Comparison of ENCODE assay signal across 26 cellular contexts in genomic region chr5:128258387-128258786, GRCh38.
DNase-seq lines count a peak whose midpoint lies in the region; ATAC-seq, FAIRE-seq and TF ChIP-seq lines count a peak whose summit lies in the region.
"Had no signal": no experiment of that assay in that cellular context is flagged by ENCODE, and none has a peak within 500 bp of the region (broad histone marks: within the 10 kb centered on the region; RNA-seq: fewer than 3 reads in every experiment).

No MANE protein-coding gene starts in this region.

- dilution Hi-C loops in endothelial cell of umbilical vein (cut with MboI; ENCODE audit: extremely low pct_ligation_motif_present, low sequenced_read_pairs): no loop called here

- peaks cover 0 to 5% of the 10 kb centered on the region in 2 experiments for H3K36me3 ChIP-seq in endothelial cell of umbilical vein (ENCODE audit: control insufficient read depth in 2 of 2, extremely low read depth in 1 of 2, insufficient read depth in 2 of 2, low read length in 2 of 2)
- H3K36me3 ChIP-seq: BLaER1 treated with 17β-estradiol and CSF1 and Interleukin-3, amounts not matched to agents 10 nM and 100 nM had no signal

- no peak overlapping the region for H3K27ac ChIP-seq in endothelial cell of umbilical vein (ENCODE audit: insufficient read depth, low read depth, low read length)
- H3K27ac ChIP-seq: A549; BLaER1 treated with 17β-estradiol and CSF1 and Interleukin-3, amounts not matched to agents 10 nM and 100 nM; SJCRH30 had no signal

- H3K9me1 ChIP-seq in endothelial cell of umbilical vein (replicated peaks; ENCODE audit: control insufficient read depth, extremely low read depth, insufficient read depth, low read length): no peaks in the 10 kb centered on the region

- TSS peak; percentile 51 for BruUV-seq in endothelial cell of umbilical vein (replicated peaks; lab: Mats Ljungman, UMichigan)

- H2AFZ ChIP-seq in endothelial cell of umbilical vein (ENCODE audit: low read depth, low read length): no peak overlapping the region

- H3K9me3 ChIP-seq in endothelial cell of umbilical vein (replicated peaks; ENCODE audit: control insufficient read depth, insufficient read depth, low read length): no peaks in the 10 kb centered on the region
- H3K9me3 ChIP-seq: A549, Caco-2, HAP-1, SJCRH30 had no signal

- H3K27me3 ChIP-seq in endothelial cell of umbilical vein (ENCODE audit: control insufficient read depth in 2 of 2, insufficient read depth in 2 of 2, low read length in 2 of 2): no peaks in the 10 kb centered on the region
- H3K27me3 ChIP-seq: BLaER1 treated with 17β-estradiol and CSF1 and Interleukin-3, amounts not matched to agents 10 nM and 100 nM; SJCRH30 had no signal

- H3K79me2 ChIP-seq in endothelial cell of umbilical vein (ENCODE audit: control insufficient read depth, insufficient read depth, low read length): no peaks in the 10 kb centered on the region

- TF ChIP-seq POLR2A in endothelial cell of umbilical vein (IDR thresholded peaks at IDR 0.05; ENCODE audit: low read depth, low read length): no peak

- no peak for TF ChIP-seq CTCF in endothelial cell of umbilical vein (IDR thresholded peaks at IDR 0.05; ENCODE audit: extremely low read depth in 1 of 2, insufficient read depth in 1 of 2, low read depth in 1 of 2, low read length in 2 of 2)

- POLR2A ChIA-PET in endothelial cell of umbilical vein (lab: Charles Lee): no interaction called here

- DNase-seq in NCI-H2171 treated with DMSO at 0.1 percent for 48 hours (lab: John Stamatoyannopoulos, UW) (peak; percentile 32), NCI-H2171 (lab: John Stamatoyannopoulos, UW) (no peak), DMS153 treated with DMSO at 0.1 percent for 48 hours (lab: John Stamatoyannopoulos, UW; ENCODE audit: unreplicated experiment) (peak; percentile 3), NCI-H146 treated with DMSO at 0.1 percent for 48 hours (lab: John Stamatoyannopoulos, UW; ENCODE audit: unreplicated experiment) (peak; percentile 28), endothelial cell of umbilical vein (ENCODE audit: low read depth, low spot score) (no peak), activated gamma-delta T cell treated with Interleukin-2 at 50 U/mL for 16 hours (no peak)
- DNase-seq: AML-193; Caco-2; CD4-positive, alpha-beta T cell; GOT3; HFFc6; KG1; NCI-H1048; NCI-H1436; NCI-H446; NCI-H524 treated with DMSO at 0.1 percent for 48 hours; SJCRH30; T-helper 17 cell; T1000 had no signal

- ATAC-seq in GM21723 (IDR thresholded peaks at IDR 0.05; ENCODE audit: unreplicated experiment): no peak
- ATAC-seq: A549, Right ventricle myocardium inferior, SK-N-SH treated with all-trans-retinoic acid at 6 μM for 48 hours, T-helper 17 cell had no signal

- H3K4me3 ChIP-seq in endothelial cell of umbilical vein (replicated peaks in 1 of 3; ENCODE audit: insufficient read depth in 1 of 3, low read depth in 1 of 3, low read length in 3 of 3): no peak overlapping the region
- H3K4me3 ChIP-seq: A549; BLaER1 treated with 17β-estradiol and CSF1 and Interleukin-3, amounts not matched to agents 10 nM and 100 nM; HAP-1; SJCRH30 had no signal

- H3K4me1 ChIP-seq in endothelial cell of umbilical vein (ENCODE audit: control insufficient read depth, extremely low read depth, insufficient read depth, low read length): no peaks in the 10 kb centered on the region
- H3K4me1 ChIP-seq: A549, Caco-2, HAP-1, SJCRH30 had no signal

- no peak overlapping the region for H3K4me2 ChIP-seq in endothelial cell of umbilical vein (ENCODE audit: insufficient read depth, low read length)
- H3K4me2 ChIP-seq: A549; BLaER1 treated with 17β-estradiol and CSF1 and Interleukin-3, amounts not matched to agents 10 nM and 100 nM had no signal

- no peak overlapping the region for H3K9ac ChIP-seq in endothelial cell of umbilical vein (replicated peaks; ENCODE audit: extremely low read depth, insufficient read depth, low read length)
- H3K9ac ChIP-seq: BLaER1 treated with 17β-estradiol and CSF1 and Interleukin-3, amounts not matched to agents 10 nM and 100 nM had no signal

- intact Hi-C loops in endothelial cell of umbilical vein (cut with micrococcal nuclease): no loop called here

- H4K20me1 ChIP-seq in endothelial cell of umbilical vein (replicated peaks; ENCODE audit: control insufficient read depth, extremely low read depth, insufficient read depth, low read length): no peaks in the 10 kb centered on the region
- H4K20me1 ChIP-seq: BLaER1 treated with 17β-estradiol and CSF1 and Interleukin-3, amounts not matched to agents 10 nM and 100 nM had no signal

- CTCF ChIA-PET in endothelial cell of umbilical vein (lab: Charles Lee): no interaction called here

- no peak for FAIRE-seq in endothelial cell of umbilical vein (lab: Jason Lieb, UNC)
- FAIRE-seq: A549, HTR-8/SVneo had no signal

TF ChIP-seq in endothelial cell of umbilical vein, 7 proteins besides CTCF, POLR2A, EP300 and RAD21:
- TF ChIP-seq FOS (IDR thresholded peaks at IDR 0.05; ENCODE audit: borderline replicate concordance, insufficient read depth, low read length) (no peak), EZH2 (IDR thresholded peaks at IDR 0.05; ENCODE audit: borderline replicate concordance, low read depth, low read length, severe bottlenecking) (no peak), MAX (IDR thresholded peaks at IDR 0.05; ENCODE audit: insufficient read depth, insufficient read length) (no peak), GATA2 (IDR thresholded peaks at IDR 0.05; ENCODE audit: insufficient read depth, insufficient read length, low read depth, low read length) (no peak), POLR2AphosphoS5 (IDR thresholded peaks at IDR 0.05; ENCODE audit: insufficient read depth, low read depth, low read length) (no peak), JUN (IDR thresholded peaks at IDR 0.05; ENCODE audit: borderline replicate concordance, insufficient read depth, insufficient read length, low read depth) (no peak), MYC (IDR thresholded peaks at IDR 0.05; ENCODE audit: low read depth, low read length) (no peak)

Comparison
In these comparisons a context has a peak if more than half of its experiments do, and no peak if none do; other contexts are left out.
1. DNase-seq: peak in NCI-H2171 treated with DMSO at 0.1 percent for 48 hours (single experiment), DMS153 treated with DMSO at 0.1 percent for 48 hours (single experiment) and NCI-H146 treated with DMSO at 0.1 percent for 48 hours (single experiment); none in NCI-H2171 (single experiment), endothelial cell of umbilical vein (single experiment) and activated gamma-delta T cell treated with Interleukin-2 at 50 U/mL for 16 hours (single experiment).